ENCODE assay signal across 1 cellular context in genomic region chr1:150235852-150236613, GRCh38.
TF ChIP-seq lines count a peak whose summit lies in the region.

Gene ANP32E, minus strand, starts transcription at chr1:150236112. Its CDS starts 326 bp downstream, at chr1:150235786.

TF ChIP-seq in HCT116, 20 proteins besides CTCF, POLR2A, EP300 and RAD21 (continued from another document):
- TF ChIP-seq REST (IDR thresholded peaks at IDR 0.05; ENCODE audit: low read depth) (no peak), SIN3A (IDR thresholded peaks at IDR 0.05; ENCODE audit: low read depth) (peak; percentile 84), CBX3 (IDR thresholded peaks at IDR 0.05; ENCODE audit: low read depth) (no peak; the same call in 1 of the 2 replicates), YY1 (IDR thresholded peaks at IDR 0.05; ENCODE audit: extremely low read depth, insufficient replicate concordance, low read depth, low read length) (peak; percentile 92), SP1 (IDR thresholded peaks at IDR 0.05; ENCODE audit: low read depth) (peak; percentile 100), POLR2AphosphoS5 (IDR thresholded peaks at IDR 0.05; ENCODE audit: low read depth, low read length) (peak; percentile 96), MAX (IDR thresholded peaks at IDR 0.05) (peak; percentile 72), ZFX (IDR thresholded peaks at IDR 0.05) (no peak), EGR1 (IDR thresholded peaks at IDR 0.05; ENCODE audit: low read depth) (peak; percentile 47; the same call in 1 of the 2 replicates), JUND (IDR thresholded peaks at IDR 0.05) (no peak; the same call in 1 of the 2 replicates)
